21 cellular contexts compared by ENCODE assay signal in genomic region chr7:23603632-23604295, GRCh38.
"Had no signal": no experiment of that assay in that cellular context is flagged by ENCODE, and none has a peak within 500 bp of the region (broad histone marks: within the 10 kb centered on the region; RNA-seq: fewer than 3 reads in every experiment).

No MANE protein-coding gene starts in this region.

- H3K4me3 Mint-ChIP-seq: activated naive CD8-positive, alpha-beta T cell treated with anti-CD3 and anti-CD28 coated beads, Interleukin-2, amount 10 ng/mL, durations not matched to agents 7 days and 5 days; naive thymus-derived CD4-positive, alpha-beta T cell; neural progenitor cell; stimulated activated naive B cell treated with anti-CD40 and anti-IgM and Interleukin-4, amounts not matched to agents 10 μg/mL and 1 μg/mL and 100 μg/mL, for 72 hours had no signal

- ATAC-seq: left colon; naive thymus-derived CD4-positive, alpha-beta T cell; stimulated activated naive B cell treated with anti-CD40 and anti-IgM and Interleukin-4, amounts not matched to agents 10 μg/mL and 1 μg/mL and 100 μg/mL, for 72 hours; upper lobe of right lung had no signal

- H3K27ac Mint-ChIP-seq: activated naive CD8-positive, alpha-beta T cell treated with anti-CD3 and anti-CD28 coated beads, Interleukin-2, amount 10 ng/mL, durations not matched to agents 7 days and 5 days; naive thymus-derived CD4-positive, alpha-beta T cell; neural progenitor cell; stimulated activated naive B cell treated with anti-CD40 and anti-IgM and Interleukin-4, amounts not matched to agents 10 μg/mL and 1 μg/mL and 100 μg/mL, for 72 hours had no signal

- H3K4me3 ChIP-seq: lung, neural progenitor cell, sigmoid colon, smooth muscle cell, upper lobe of right lung had no signal

- H3K4me2 ChIP-seq: neural progenitor cell, smooth muscle cell had no signal

- H3K27ac ChIP-seq: neural progenitor cell, sigmoid colon, upper lobe of right lung had no signal

- H3K9ac ChIP-seq: neural progenitor cell had no signal

- H3K27me3 ChIP-seq: neural progenitor cell, sigmoid colon, upper lobe of right lung had no signal

- DNase-seq: activated CD4-positive, alpha-beta T cell treated with anti-CD3 and anti-CD28 coated beads for 1 hour; activated naive CD4-positive, alpha-beta T cell; activated naive CD8-positive, alpha-beta T cell treated with anti-CD3 and anti-CD28 coated beads, Interleukin-2, amount 10 ng/mL, durations not matched to agents 7 days and 5 days; activated T-cell treated with anti-CD3 and anti-CD28 coated beads, Interleukin-2, amount 50 U/mL, for 1 hour; amygdala; erythroblast; foreskin fibroblast; left colon; naive thymus-derived CD4-positive, alpha-beta T cell; sigmoid colon; stimulated activated CD4-positive, alpha-beta T cell treated with anti-CD3 and anti-CD28 coated beads, Interleukin-15, amount 100 ng/mL, for 24 hours; stimulated activated CD8-positive, alpha-beta memory T cell treated with anti-CD3 and anti-CD28 coated beads, Interleukin-4, amount 100 ng/mL, for 48 hours; stimulated activated naive B cell treated with anti-CD40 and anti-IgM and Interleukin-4, amounts not matched to agents 10 μg/mL and 1 μg/mL and 100 μg/mL, for 72 hours; T-helper 1 cell; T-helper 9 cell; upper lobe of right lung had no signal

- H3K9me3 Mint-ChIP-seq: activated naive CD8-positive, alpha-beta T cell treated with anti-CD3 and anti-CD28 coated beads, Interleukin-2, amount 10 ng/mL, durations not matched to agents 7 days and 5 days; naive thymus-derived CD4-positive, alpha-beta T cell; stimulated activated naive B cell treated with anti-CD40 and anti-IgM and Interleukin-4, amounts not matched to agents 10 μg/mL and 1 μg/mL and 100 μg/mL, for 72 hours had no signal

- H3K9me3 ChIP-seq: sigmoid colon, upper lobe of right lung had no signal

- H3K27me3 Mint-ChIP-seq: activated naive CD8-positive, alpha-beta T cell treated with anti-CD3 and anti-CD28 coated beads, Interleukin-2, amount 10 ng/mL, durations not matched to agents 7 days and 5 days; naive thymus-derived CD4-positive, alpha-beta T cell; stimulated activated naive B cell treated with anti-CD40 and anti-IgM and Interleukin-4, amounts not matched to agents 10 μg/mL and 1 μg/mL and 100 μg/mL, for 72 hours had no signal

- H2AFZ ChIP-seq: neural progenitor cell had no signal

- FAIRE-seq: endometrium, keratinocyte had no signal

- H3K36me3 ChIP-seq: neural progenitor cell, sigmoid colon, upper lobe of right lung had no signal
